In genomic region chr1:190413142-190413541, GRCh38 we compare ENCODE assay signal across 34 cellular contexts.
DNase-seq lines count a peak whose midpoint lies in the region; ATAC-seq, FAIRE-seq and TF ChIP-seq lines count a peak whose summit lies in the region.
"Had no signal": no experiment of that assay in that cellular context is flagged by ENCODE, and none has a peak within 500 bp of the region (broad histone marks: within the 10 kb centered on the region; RNA-seq: fewer than 3 reads in every experiment).

No MANE protein-coding gene starts in this region.

- H3K36me3 ChIP-seq in HepG2 (replicated peaks in 1 of 2; ENCODE audit: control insufficient read depth in 1 of 2, insufficient read depth in 2 of 2, low read length in 2 of 2): no peaks in the 10 kb centered on the region
- no peaks in the 10 kb centered on the region for H3K36me3 ChIP-seq in right lobe of liver
- H3K36me3 ChIP-seq in HEK293 (ENCODE audit: control insufficient read depth in 2 of 2, insufficient read depth in 1 of 2, low read length in 2 of 2): no peaks in the 10 kb centered on the region
- H3K36me3 ChIP-seq: BE2C; BLaER1; BLaER1 treated with 17β-estradiol and CSF1 and Interleukin-3, amounts not matched to agents 10 nM and 100 nM had no signal

- no peaks in the 10 kb centered on the region for H4K20me1 ChIP-seq in HepG2 (ENCODE audit: insufficient read depth, low read length)
- H4K20me1 ChIP-seq: BLaER1; BLaER1 treated with 17β-estradiol and CSF1 and Interleukin-3, amounts not matched to agents 10 nM and 100 nM had no signal

- peaks cover 0 to 8% of the 10 kb centered on the region in 2 donors for H3K9me3 Mint-ChIP-seq in stimulated activated naive CD8-positive, alpha-beta T cell treated with anti-CD3 and anti-CD28 coated beads, Interleukin-15, amount 100 ng/mL, for 72 hours
- H3K9me3 Mint-ChIP-seq: CD4-positive, alpha-beta T cell had no signal

- H3K9ac ChIP-seq in HepG2 (ENCODE audit: insufficient read depth, low read depth, low read length): no peak overlapping the region
- H3K9ac ChIP-seq: BLaER1; BLaER1 treated with 17β-estradiol and CSF1 and Interleukin-3, amounts not matched to agents 10 nM and 100 nM had no signal

- no peak overlapping the region for H2AFZ ChIP-seq in HepG2 (ENCODE audit: low read length)

- FAIRE-seq in HepG2 (lab: Jason Lieb, UNC) (no peak), TTC549 (lab: Jason Lieb, UNC) (peak; percentile 3)
- FAIRE-seq: A549, D721Med had no signal

- intact Hi-C loops in HepG2 (cut with micrococcal nuclease; ENCODE audit: unreplicated experiment) (no loop called here), right lobe of liver (cut with DNase I) (no loop called here)

- 1% methylated on average over 3 of the region's 3 CpGs for WGBS in HepG2 (ENCODE audit: low lambda C conversion rate)
- 64% methylated on average over 3 of the region's 3 CpGs for whole genome bisulfite sequencing in right lobe of liver (ENCODE audit: insufficient coverage, low coverage, low lambda C conversion rate, missing lambda C conversion rate)

- TF ChIP-seq POLR2A in HepG2 (IDR thresholded peaks at IDR 0.05; ENCODE audit: insufficient read depth in 1 of 2, low read depth in 2 of 2, low read length in 2 of 2) (no peak), right lobe of liver (IDR thresholded peaks at IDR 0.05) (no peak)

- CTCF ChIA-PET in HepG2 (lab: Yijun Ruan, JAX; ENCODE audit: low intra/inter-chr PET ratio, low total read pairs): no interaction called here
- CTCF ChIA-PET in HEK293 (lab: Yijun Ruan, JAX): no interaction called here

- H3K27me3 Mint-ChIP-seq in stimulated activated naive CD8-positive, alpha-beta T cell treated with anti-CD3 and anti-CD28 coated beads, Interleukin-15, amount 100 ng/mL, for 72 hours: no peaks in the 10 kb centered on the region
- H3K27me3 Mint-ChIP-seq: B cell; CD4-positive, alpha-beta memory T cell; CD4-positive, alpha-beta T cell; CD4-positive, CD25-positive, alpha-beta regulatory T cell; CD8-positive, alpha-beta memory T cell had no signal

- POLR2A ChIA-PET in HepG2 (lab: Yijun Ruan, JAX) (no interaction called here), HEK293 (lab: Yijun Ruan, JAX) (no interaction called here)

- H3K9me3 ChIP-seq in HepG2 (ENCODE audit: low read length) (no peaks in the 10 kb centered on the region), right lobe of liver (no peaks in the 10 kb centered on the region), HEK293 (ENCODE audit: control insufficient read depth, insufficient read depth, low read depth, low read length) (no peaks in the 10 kb centered on the region)
- H3K9me3 ChIP-seq: A549; BE2C; BLaER1; BLaER1 treated with 17β-estradiol and CSF1 and Interleukin-3, amounts not matched to agents 10 nM and 100 nM; Caco-2 had no signal

- BruUV-seq in HepG2 (replicated peaks; lab: Mats Ljungman, UMichigan): no TSS peak

- ATAC-seq in HepG2 (no peak), right lobe of liver (no peak), GM19397 (IDR thresholded peaks at IDR 0.05; ENCODE audit: unreplicated experiment) (no peak)
- ATAC-seq in stimulated activated naive CD8-positive, alpha-beta T cell treated with anti-CD3 and anti-CD28 coated beads, Interleukin-15, amount 100 ng/mL, for 72 hours: no peak
- ATAC-seq: A549; CD8-positive, alpha-beta T cell had no signal

- TF ChIP-seq CTCF in HepG2 (CRISPR knock-in tag; IDR thresholded peaks at IDR 0.05) (no peak), right lobe of liver (IDR thresholded peaks at IDR 0.05) (no peak), HEK293 (tag by site-specific recombination; IDR thresholded peaks at IDR 0.05) (no peak)

- H3K4me3 ChIP-seq in HepG2 (replicated peaks in 1 of 3; ENCODE audit: insufficient read depth in 1 of 3, low read depth in 2 of 3, low read length in 3 of 3) (no peak overlapping the region), right lobe of liver (no peak overlapping the region), HEK293 (ENCODE audit: low read depth, low read length) (no peak overlapping the region)
- H3K4me3 ChIP-seq: A549; BLaER1; BLaER1 treated with 17β-estradiol and CSF1 and Interleukin-3, amounts not matched to agents 10 nM and 100 nM had no signal

- no peaks in the 10 kb centered on the region for H3K79me2 ChIP-seq in HepG2 (ENCODE audit: insufficient read depth, low read length)

- no peaks in the 10 kb centered on the region for H3K4me1 ChIP-seq in HepG2 (ENCODE audit: insufficient read depth, low read length)
- H3K4me1 ChIP-seq in right lobe of liver: no peaks in the 10 kb centered on the region
- no peaks in the 10 kb centered on the region for H3K4me1 ChIP-seq in HEK293 (ENCODE audit: control insufficient read depth, insufficient read depth, low read length)
- H3K4me1 ChIP-seq: A549; BE2C; BLaER1; BLaER1 treated with 17β-estradiol and CSF1 and Interleukin-3, amounts not matched to agents 10 nM and 100 nM; Caco-2 had no signal

- DNase-seq in HepG2 (ENCODE audit: low spot score): no peak
- DNase-seq in right lobe of liver: no peak
- DNase-seq in stimulated activated naive CD8-positive, alpha-beta T cell treated with anti-CD3 and anti-CD28 coated beads, Interleukin-15, amount 100 ng/mL, for 72 hours: no peak
- DNase-seq: 8988T; ACHN; AML-193; BE2C; C1 segment of cervical spinal cord; Caco-2; Calu3; CD4-positive, alpha-beta memory T cell; CD4-positive, alpha-beta T cell; CD4-positive, CD25-positive, alpha-beta regulatory T cell; CD8-positive, alpha-beta memory T cell; CD8-positive, alpha-beta T cell; COR-L47; DMS 273 treated with DMSO at 0.1 percent for 48 hours; DMS153; DMS53; DMS79; DMS79 treated with DMSO at 0.1 percent for 48 hours; DND-41; EL had no signal

- H3K4me3 Mint-ChIP-seq in stimulated activated naive CD8-positive, alpha-beta T cell treated with anti-CD3 and anti-CD28 coated beads, Interleukin-15, amount 100 ng/mL, for 72 hours: no peak overlapping the region
- H3K4me3 Mint-ChIP-seq: B cell; CD14-positive monocyte; CD4-positive, alpha-beta memory T cell; CD4-positive, alpha-beta T cell; CD4-positive, CD25-positive, alpha-beta regulatory T cell; CD8-positive, alpha-beta memory T cell; CD8-positive, alpha-beta T cell had no signal

- TF ChIP-seq EP300 in HepG2 (IDR thresholded peaks at IDR 0.05; ENCODE audit: low read depth in 2 of 2, low read length in 2 of 2): no peak
- TF ChIP-seq EP300 in HepG2 (CRISPR knock-in tag; IDR thresholded peaks at IDR 0.05; ENCODE audit: borderline replicate concordance): no peak

- H3K27ac ChIP-seq in HepG2 (ENCODE audit: extremely low read length, insufficient read depth, low read length): no peak overlapping the region
- no peak overlapping the region for H3K27ac ChIP-seq in right lobe of liver
- no peak overlapping the region for H3K27ac ChIP-seq in HEK293 (ENCODE audit: extremely low read depth, low read depth, low read length)
- H3K27ac ChIP-seq: 22Rv1; A549; BLaER1; BLaER1 treated with 17β-estradiol and CSF1 and Interleukin-3, amounts not matched to agents 10 nM and 100 nM; C4-2B had no signal

- H3K27me3 ChIP-seq in HepG2 (ENCODE audit: control insufficient read depth in 1 of 2, insufficient read depth in 2 of 2, low read length in 2 of 2): no peaks in the 10 kb centered on the region
- H3K27me3 ChIP-seq in right lobe of liver: no peaks in the 10 kb centered on the region
- H3K27me3 ChIP-seq: BE2C; BLaER1; BLaER1 treated with 17β-estradiol and CSF1 and Interleukin-3, amounts not matched to agents 10 nM and 100 nM had no signal

- H3K4me1 Mint-ChIP-seq in stimulated activated naive CD8-positive, alpha-beta T cell treated with anti-CD3 and anti-CD28 coated beads, Interleukin-15, amount 100 ng/mL, for 72 hours: no peaks in the 10 kb centered on the region
- H3K4me1 Mint-ChIP-seq: B cell; CD14-positive monocyte; CD4-positive, alpha-beta memory T cell; CD4-positive, CD25-positive, alpha-beta regulatory T cell; CD8-positive, alpha-beta memory T cell had no signal

- no peak overlapping the region for H3K4me2 ChIP-seq in HepG2 (ENCODE audit: low read depth, low read length)
- H3K4me2 ChIP-seq: A549; BLaER1; BLaER1 treated with 17β-estradiol and CSF1 and Interleukin-3, amounts not matched to agents 10 nM and 100 nM had no signal

- no peak for TF ChIP-seq RAD21 in HepG2 (CRISPR knock-in tag; IDR thresholded peaks at IDR 0.05)

- in situ Hi-C loops in HepG2 (cut with HindIII; ENCODE audit: extremely low pct_ligation_motif_present, low pct_unique_long_range_greater_than_20kb): no loop called here

- no peak overlapping the region for H3K27ac Mint-ChIP-seq in stimulated activated naive CD8-positive, alpha-beta T cell treated with anti-CD3 and anti-CD28 coated beads, Interleukin-15, amount 100 ng/mL, for 72 hours
- H3K27ac Mint-ChIP-seq: B cell; CD14-positive monocyte; CD4-positive, alpha-beta memory T cell; CD4-positive, alpha-beta T cell; CD4-positive, CD25-positive, alpha-beta regulatory T cell; CD8-positive, alpha-beta memory T cell; CD8-positive, alpha-beta T cell had no signal

TF ChIP-seq in HepG2, 621 proteins besides CTCF, POLR2A, EP300 and RAD21 (continues in another document):
- TF ChIP-seq ATF7 (IDR thresholded peaks at IDR 0.05): peak; percentile 75
- no peak for TF ChIP-seq ATF7 (CRISPR knock-in tag; IDR thresholded peaks at IDR 0.05)
- no peak for TF ChIP-seq HHEX (CRISPR knock-in tag; IDR thresholded peaks at IDR 0.05)

TF ChIP-seq in HEK293, 187 proteins besides CTCF, POLR2A, EP300 and RAD21:
- TF ChIP-seq ZNF529 (tag by site-specific recombination; IDR thresholded peaks at IDR 0.05; ENCODE audit: insufficient replicate concordance): no peak
- TF ChIP-seq ATF2 (tag by site-specific recombination; IDR thresholded peaks at IDR 0.05; ENCODE audit: low read depth): peak; percentile 52; the same call in 1 of the 2 replicates

Comparison
In these comparisons a context has a peak if more than half of its experiments do, and no peak if none do; other contexts are left out.
1. Of the 63 proteins assayed by ChIP-seq in both HepG2 and HEK293: peak only in HepG2: none; only in HEK293: ATF2; in both: none; in neither: 62.